ENCODE assay signal across 15 cellular contexts in genomic region chr11:122601131-122602125, GRCh38. TPM values are rescaled to one million over a fixed set of nuclear protein-coding genes. Genes with fewer than 3 reads are reported as not detected.
DNase-seq lines count a peak whose midpoint lies in the region; ATAC-seq and TF ChIP-seq lines count a peak whose summit lies in the region.
"Had no signal": no experiment of that assay in that cellular context is flagged by ENCODE, and none has a peak within 500 bp of the region (broad histone marks: within the 10 kb centered on the region; RNA-seq: fewer than 3 reads in every experiment).

No MANE protein-coding gene starts in this region.

- no peaks in the 10 kb centered on the region for H3K9me3 ChIP-seq in Panc1 (ENCODE audit: control insufficient read depth, insufficient read depth, low read depth, low read length)
- H3K9me3 ChIP-seq in fibroblast of lung (ENCODE audit: control insufficient read depth, insufficient read depth, low read depth, low read length): no peaks in the 10 kb centered on the region

- H3K27me3 ChIP-seq in Panc1 (ENCODE audit: control insufficient read depth, insufficient read depth, low read length): no peaks in the 10 kb centered on the region
- H3K27me3 ChIP-seq in fibroblast of lung (ENCODE audit: control insufficient read depth, insufficient read depth, low read length): peaks cover 3% of the 10 kb centered on the region

- H3K4me3 Mint-ChIP-seq in natural killer cell treated with Interleukin-12 subunit alpha and Interleukin-12 subunit beta and Interleukin-15 and Interleukin-18, amount 100 ng/mL, for 72 hours: no peak overlapping the region
- H3K4me3 Mint-ChIP-seq: mesothelial cell of epicardium; stimulated activated naive CD8-positive, alpha-beta T cell treated with anti-CD3 and anti-CD28 coated beads, Interleukin-15, amount 100 ng/mL, for 72 hours had no signal

- H3K9ac ChIP-seq in fibroblast of lung (ENCODE audit: insufficient read depth, low read length): no peak overlapping the region

- CTCF ChIA-PET in Panc1 (lab: Charles Lee): no interaction called here

- no peak overlapping the region for H3K27ac Mint-ChIP-seq in natural killer cell treated with Interleukin-12 subunit alpha and Interleukin-12 subunit beta and Interleukin-15 and Interleukin-18, amount 100 ng/mL, for 72 hours
- H3K27ac Mint-ChIP-seq: mesothelial cell of epicardium; progenitor cell of endocrine pancreas; stimulated activated naive CD8-positive, alpha-beta T cell treated with anti-CD3 and anti-CD28 coated beads, Interleukin-15, amount 100 ng/mL, for 72 hours had no signal

- TF ChIP-seq CTCF in Panc1 (IDR thresholded peaks at IDR 0.05) (no peak), fibroblast of lung (conservative IDR thresholded peaks at IDR 0.05 in 1 of 2, IDR thresholded peaks at IDR 0.05 in 1 of 2; ENCODE audit: low read depth in 1 of 2, low read length in 2 of 2) (no peak)

- no TSS peak for BruUV-seq in Panc1 (replicated peaks; lab: Mats Ljungman, UMichigan)

- H3K36me3 ChIP-seq in Panc1 (ENCODE audit: control insufficient read depth, insufficient read depth, low read length) (no peaks in the 10 kb centered on the region), fibroblast of lung (ENCODE audit: control insufficient read depth, insufficient read depth, low read length) (no peaks in the 10 kb centered on the region)

- DNase-seq in EH (ENCODE audit: low read depth) (peak; percentile 77), Panc1 (ENCODE audit: low read depth, low spot score) (no peak), fibroblast of lung (ENCODE audit: low read depth in 2 of 2) (peak; percentile 74 to 86), renal cortical epithelial cell (ENCODE audit: low read depth) (peak; percentile 38), NCI-H187 (lab: John Stamatoyannopoulos, UW) (no peak)
- DNase-seq in natural killer cell treated with Interleukin-12 subunit alpha and Interleukin-12 subunit beta and Interleukin-15 and Interleukin-18, amount 100 ng/mL, for 72 hours (ENCODE audit: low spot score): no peak
- DNase-seq: amygdala; COR-L47; NCI-H1105; SHP77 treated with DMSO at 0.1 percent for 48 hours; stimulated activated naive CD8-positive, alpha-beta T cell treated with anti-CD3 and anti-CD28 coated beads, Interleukin-15, amount 100 ng/mL, for 72 hours had no signal

- no peak overlapping the region for H3K4me2 ChIP-seq in fibroblast of lung (ENCODE audit: extremely low read depth, insufficient read depth, low read length)

- H3K4me1 ChIP-seq in Panc1 (ENCODE audit: control insufficient read depth, insufficient read depth, low read length): no peaks in the 10 kb centered on the region
- no peaks in the 10 kb centered on the region for H3K4me1 ChIP-seq in fibroblast of lung (ENCODE audit: control insufficient read depth, extremely low read depth, insufficient read depth, low read length)

- 0 out of 2 replicates have a peak, but pooled peaks have one; percentile 37 for ATAC-seq in Panc1
- no peak for ATAC-seq in GM21723 (IDR thresholded peaks at IDR 0.05; ENCODE audit: unreplicated experiment)
- no peak for ATAC-seq in natural killer cell treated with Interleukin-12 subunit alpha and Interleukin-12 subunit beta and Interleukin-15 and Interleukin-18, amount 100 ng/mL, for 72 hours
- no peak for ATAC-seq in HG03280 (IDR thresholded peaks at IDR 0.05; ENCODE audit: unreplicated experiment)
- ATAC-seq: stimulated activated naive CD8-positive, alpha-beta T cell treated with anti-CD3 and anti-CD28 coated beads, Interleukin-15, amount 100 ng/mL, for 72 hours had no signal

- no peaks in the 10 kb centered on the region for H3K9me3 Mint-ChIP-seq in natural killer cell treated with Interleukin-12 subunit alpha and Interleukin-12 subunit beta and Interleukin-15 and Interleukin-18, amount 100 ng/mL, for 72 hours
- H3K9me3 Mint-ChIP-seq: mesothelial cell of epicardium; stimulated activated naive CD8-positive, alpha-beta T cell treated with anti-CD3 and anti-CD28 coated beads, Interleukin-15, amount 100 ng/mL, for 72 hours had no signal

- H3K4me3 ChIP-seq in Panc1 (ENCODE audit: low read depth in 2 of 2, low read length in 2 of 2) (no peak overlapping the region), fibroblast of lung (replicated peaks in 1 of 4; ENCODE audit: control extremely low read depth in 1 of 4, insufficient read depth in 1 of 4, low read depth in 3 of 4, low read length in 4 of 4) (no peak overlapping the region)

- POLR2A ChIA-PET in Panc1 (lab: Charles Lee): no interaction called here

- H2AFZ ChIP-seq in fibroblast of lung (ENCODE audit: low read length): no peak overlapping the region

- H3K27ac ChIP-seq in Panc1 (ENCODE audit: low read length): no peak overlapping the region
- no peak overlapping the region for H3K27ac ChIP-seq in fibroblast of lung (ENCODE audit: insufficient read depth, low read length)

- intact Hi-C loops in Panc1 (cut with micrococcal nuclease; ENCODE audit: unreplicated experiment): no loop called here

- H3K36me3 Mint-ChIP-seq in natural killer cell treated with Interleukin-12 subunit alpha and Interleukin-12 subunit beta and Interleukin-15 and Interleukin-18, amount 100 ng/mL, for 72 hours: no peaks in the 10 kb centered on the region
- H3K36me3 Mint-ChIP-seq: mesothelial cell of epicardium had no signal

- in situ Hi-C loops in Panc1 (cut with HindIII; ENCODE audit: low pct_unique_long_range_greater_than_20kb, low sequenced_read_pairs): no loop called here

- H3K4me1 Mint-ChIP-seq in natural killer cell treated with Interleukin-12 subunit alpha and Interleukin-12 subunit beta and Interleukin-15 and Interleukin-18, amount 100 ng/mL, for 72 hours (ENCODE audit: low read depth in 2 of 2): peaks cover 0 to 4% of the 10 kb centered on the region in 2 donors
- H3K4me1 Mint-ChIP-seq: stimulated activated naive CD8-positive, alpha-beta T cell treated with anti-CD3 and anti-CD28 coated beads, Interleukin-15, amount 100 ng/mL, for 72 hours had no signal

- H4K20me1 ChIP-seq in fibroblast of lung (ENCODE audit: control insufficient read depth, extremely low read depth, insufficient read depth, low read length): no peaks in the 10 kb centered on the region

- H3K79me2 ChIP-seq in fibroblast of lung (ENCODE audit: control insufficient read depth, insufficient read depth, low read length): no peaks in the 10 kb centered on the region

- peaks cover 8 to 19% of the 10 kb centered on the region in 2 donors for H3K27me3 Mint-ChIP-seq in natural killer cell treated with Interleukin-12 subunit alpha and Interleukin-12 subunit beta and Interleukin-15 and Interleukin-18, amount 100 ng/mL, for 72 hours

RNA-seq across cellular contexts. Expression of gene UBASH3B, which starts 54.1 kb away (rescaled TPM):
- total RNA-seq in Panc1 (2021; ENCODE audit: unreplicated experiment): 55.1 TPM
- polyA plus RNA-seq in Panc1 (2012; ENCODE audit: insufficient read length): 40.1 TPM
- 22.9 and 44.4 TPM in 2 replicates for total RNA-seq in fibroblast of lung
- polyA plus RNA-seq in fibroblast of lung: 13.1 and 38.0 TPM in 2 replicates
- polyA plus RNA-seq in fibroblast of lung (2012): 8.8 and 20.3 TPM in 2 replicates
- 38.6 and 128 TPM in 2 replicates for polyA minus RNA-seq in fibroblast of lung (ENCODE audit: low replicate concordance)
- total RNA-seq in renal cortical epithelial cell: 12.5 and 50.5 TPM in 2 replicates
- 1 to 10 TPM; 3.4 to 3.5 TPM for total RNA-seq in natural killer cell treated with Interleukin-12 subunit alpha and Interleukin-12 subunit beta and Interleukin-15 and Interleukin-18, amount 100 ng/mL, for 72 hours

Comparison
In these comparisons a context has a peak if more than half of its experiments do, and no peak if none do; other contexts are left out.
1. DNase-seq: peak in EH (single experiment), fibroblast of lung (2 of 2) and renal cortical epithelial cell (single experiment); none in Panc1 (single experiment), NCI-H187 (0 of 2) and natural killer cell treated with Interleukin-12 subunit alpha and Interleukin-12 subunit beta and Interleukin-15 and Interleukin-18, amount 100 ng/mL, for 72 hours (single experiment).